In genomic region chr10:6143128-6143527, GRCh38 we compare ENCODE assay signal across 14 cellular contexts. TPM values are rescaled to one million over a fixed set of nuclear protein-coding genes. Genes with fewer than 3 reads are reported as not detected.
A peak's percentile ranks its signal among the peaks of the same experiment; 100 is the strongest.
DNase-seq lines count a peak whose midpoint lies in the region; ATAC-seq and TF ChIP-seq lines count a peak whose summit lies in the region.
"Had no signal": no experiment of that assay in that cellular context is flagged by ENCODE, and none has a peak within 500 bp of the region (broad histone marks: within the 10 kb centered on the region; RNA-seq: fewer than 3 reads in every experiment).

No MANE protein-coding gene starts in this region.

- peaks cover 4% of the 10 kb centered on the region for H3K27me3 Mint-ChIP-seq in activated naive CD4-positive, alpha-beta T cell treated with anti-CD3 and anti-CD28 coated beads for 36 hours (ENCODE audit: low read depth)
- H3K27me3 Mint-ChIP-seq in T-cell (no peaks in the 10 kb centered on the region), endodermal cell (ENCODE audit: insufficient read depth) (peaks cover 30% of the 10 kb centered on the region)

- H2AFZ ChIP-seq in OCI-LY7 (ENCODE audit: low read length): no peak overlapping the region
- H2AFZ ChIP-seq: GM23338 had no signal

- 87 to 91% methylated on average over 7 to 12 of the region's 12 CpGs for WGBS in endodermal cell (ENCODE audit: insufficient coverage in 1 of 2, insufficient read length in 1 of 2), 2 experiments

- H3K36me3 Mint-ChIP-seq in activated naive CD4-positive, alpha-beta T cell treated with anti-CD3 and anti-CD28 coated beads for 36 hours (ENCODE audit: low read depth): peaks cover 10% of the 10 kb centered on the region
- H3K36me3 Mint-ChIP-seq in T-cell (no peaks in the 10 kb centered on the region), endodermal cell (ENCODE audit: low read depth) (no peaks in the 10 kb centered on the region)
- peaks cover 27% of the 10 kb centered on the region for H3K36me3 Mint-ChIP-seq in stimulated activated effector memory CD8-positive, alpha-beta T cell treated with anti-CD3 and anti-CD28 coated beads, Interleukin-12 subunit alpha, Interleukin-12 subunit beta, amount 100 ng/mL, for 72 hours

- POLR2A ChIA-PET in T-cell (lab: Charles Lee) (no interaction called here), OCI-LY7 (lab: Charles Lee) (interaction anchor here (0.6 kb wide), 1 partner anchor 19 kb away, joined by 3 read pairs; no protein-coding TSS in a partner anchor)

- ATAC-seq in T-cell (replicated peaks in 1 of 4) (no peak), left lobe of liver (no peak)
- ATAC-seq in stimulated activated effector memory CD8-positive, alpha-beta T cell treated with anti-CD3 and anti-CD28 coated beads, Interleukin-12 subunit alpha, Interleukin-12 subunit beta, amount 100 ng/mL, for 72 hours: no peak
- ATAC-seq: foreskin keratinocyte, GM23338 had no signal

- H3K4me1 Mint-ChIP-seq in activated naive CD4-positive, alpha-beta T cell treated with anti-CD3 and anti-CD28 coated beads for 36 hours (ENCODE audit: low read depth): peaks cover 72% of the 10 kb centered on the region
- H3K4me1 Mint-ChIP-seq in T-cell (peaks cover 50 to 70% (median 58%) of the 10 kb centered on the region in 3 donors), endodermal cell (peaks cover 16% of the 10 kb centered on the region)
- peaks cover 88% of the 10 kb centered on the region for H3K4me1 Mint-ChIP-seq in stimulated activated effector memory CD8-positive, alpha-beta T cell treated with anti-CD3 and anti-CD28 coated beads, Interleukin-12 subunit alpha, Interleukin-12 subunit beta, amount 100 ng/mL, for 72 hours

- H3K27ac Mint-ChIP-seq in activated naive CD4-positive, alpha-beta T cell treated with anti-CD3 and anti-CD28 coated beads for 36 hours: peak overlapping the region; percentile 83
- H3K27ac Mint-ChIP-seq in T-cell (no peak overlapping the region), endodermal cell (no peak overlapping the region)
- H3K27ac Mint-ChIP-seq in stimulated activated effector memory CD8-positive, alpha-beta T cell treated with anti-CD3 and anti-CD28 coated beads, Interleukin-12 subunit alpha, Interleukin-12 subunit beta, amount 100 ng/mL, for 72 hours: no peak overlapping the region
- H3K27ac Mint-ChIP-seq: GM23338 had no signal

- H3K4me1 ChIP-seq in OCI-LY7 (ENCODE audit: insufficient read depth, low read length, poor library complexity, severe bottlenecking) (peaks cover 28% of the 10 kb centered on the region), endodermal cell (ENCODE audit: control insufficient read depth, insufficient read depth, low read length) (peaks cover 15% of the 10 kb centered on the region)
- H3K4me1 ChIP-seq: foreskin keratinocyte had no signal

- no peak overlapping the region for H3K9ac ChIP-seq in endodermal cell (ENCODE audit: extremely low read depth, low read length, poor library complexity, severe bottlenecking)

- intact Hi-C loops in activated naive CD4-positive, alpha-beta T cell treated with anti-CD3 and anti-CD28 coated beads for 36 hours (cut with micrococcal nuclease): loop anchor here (5.0 kb wide), 2 partner anchors 166 to 354 kb away; partner anchors contain the start of gene IL15RA
- intact Hi-C loops in OCI-LY7 (cut with micrococcal nuclease; ENCODE audit: unreplicated experiment): loop anchor here (5.0 kb wide), 1 partner anchor 59 kb away; the partner anchor contains the start of gene PFKFB3

- no peak for TF ChIP-seq CTCF in OCI-LY7 (conservative IDR thresholded peaks at IDR 0.05; ENCODE audit: low read length)
- no peak for TF ChIP-seq CTCF in endodermal cell (conservative IDR thresholded peaks at IDR 0.05)

- BruUV-seq in OCI-LY7 (replicated peaks; lab: Mats Ljungman, UMichigan): no TSS peak

- H3K36me3 ChIP-seq in OCI-LY7 (ENCODE audit: insufficient read depth, low read length) (no peaks in the 10 kb centered on the region), endodermal cell (ENCODE audit: control insufficient read depth, insufficient read depth, low read length) (no peaks in the 10 kb centered on the region)

- no peak for DNase-seq in activated naive CD4-positive, alpha-beta T cell treated with anti-CD3 and anti-CD28 coated beads for 36 hours
- DNase-seq in activated naive CD4-positive, alpha-beta T cell treated with anti-CD3 and anti-CD28 coated beads, Interleukin-2, amount 50 U/mL, for 16 hours: no peak
- DNase-seq in T-cell: no peak
- peak; percentile 65 for DNase-seq in left lobe of liver (ENCODE audit: low spot score)
- no peak for DNase-seq in stimulated activated effector memory CD8-positive, alpha-beta T cell treated with anti-CD3 and anti-CD28 coated beads, Interleukin-12 subunit alpha, Interleukin-12 subunit beta, amount 100 ng/mL, for 72 hours (ENCODE audit: low spot score in 2 of 2)
- no peak for DNase-seq in OCI-LY7 (ENCODE audit: low spot score)
- no peak for DNase-seq in stimulated activated CD4-positive, alpha-beta T cell treated with anti-CD3 and anti-CD28 coated beads, Interleukin-4, amount 100 ng/mL, for 24 hours
- no peak for DNase-seq in endodermal cell
- DNase-seq: aorta, foreskin keratinocyte, left ventricle myocardium inferior, NCI-H1436 treated with DMSO at 0.1 percent for 48 hours, NCI-H345 had no signal

- H3K9me2 ChIP-seq in OCI-LY7 (ENCODE audit: insufficient read depth, low read length): no peaks in the 10 kb centered on the region

- no peak overlapping the region for H3K4me3 Mint-ChIP-seq in activated naive CD4-positive, alpha-beta T cell treated with anti-CD3 and anti-CD28 coated beads for 36 hours
- peak overlapping the region; percentile 47 to 89 (median 82) for H3K4me3 Mint-ChIP-seq in T-cell
- peak overlapping the region; percentile 89 for H3K4me3 Mint-ChIP-seq in stimulated activated effector memory CD8-positive, alpha-beta T cell treated with anti-CD3 and anti-CD28 coated beads, Interleukin-12 subunit alpha, Interleukin-12 subunit beta, amount 100 ng/mL, for 72 hours
- H3K4me3 Mint-ChIP-seq in endodermal cell: no peak overlapping the region

- H4K20me1 ChIP-seq in OCI-LY7 (ENCODE audit: insufficient read depth, low read length): no peaks in the 10 kb centered on the region

- H3K27me3 ChIP-seq in endodermal cell (ENCODE audit: control insufficient read depth, insufficient read depth, low read length, poor library complexity, severe bottlenecking): no peaks in the 10 kb centered on the region
- H3K27me3 ChIP-seq: foreskin keratinocyte had no signal

- CTCF ChIA-PET in activated naive CD4-positive, alpha-beta T cell treated with anti-CD3 and anti-CD28 coated beads for 36 hours (lab: Charles Lee): interaction anchor here (0.7 kb wide), 1 partner anchor 159 kb away, joined by 3 read pairs; no protein-coding TSS in a partner anchor
- CTCF ChIA-PET in T-cell (lab: Charles Lee): interaction anchor here (0.6 to 0.7 kb wide), 4 partner anchors 10 to 205 kb away, joined by 3 to 7 read pairs (median 4); no protein-coding TSS in a partner anchor
- CTCF ChIA-PET in OCI-LY7 (lab: Charles Lee; ENCODE audit: unreplicated experiment): no interaction called here

- H3K27ac ChIP-seq in OCI-LY7 (ENCODE audit: low read depth, low read length, poor library complexity, severe bottlenecking): no peak overlapping the region
- H3K27ac ChIP-seq in endodermal cell (ENCODE audit: low read depth, low read length): no peak overlapping the region
- H3K27ac ChIP-seq: foreskin keratinocyte, left ventricle myocardium inferior had no signal

- H3K9me3 Mint-ChIP-seq in activated naive CD4-positive, alpha-beta T cell treated with anti-CD3 and anti-CD28 coated beads for 36 hours: no peaks in the 10 kb centered on the region
- H3K9me3 Mint-ChIP-seq in T-cell (no peaks in the 10 kb centered on the region), endodermal cell (no peaks in the 10 kb centered on the region)
- no peaks in the 10 kb centered on the region for H3K9me3 Mint-ChIP-seq in stimulated activated effector memory CD8-positive, alpha-beta T cell treated with anti-CD3 and anti-CD28 coated beads, Interleukin-12 subunit alpha, Interleukin-12 subunit beta, amount 100 ng/mL, for 72 hours

- no peak overlapping the region for H3K4me3 ChIP-seq in OCI-LY7 (ENCODE audit: low read depth, low read length, poor library complexity, severe bottlenecking)
- H3K4me3 ChIP-seq in endodermal cell (ENCODE audit: low read length): no peak overlapping the region
- H3K4me3 ChIP-seq: GM23338, left ventricle myocardium inferior had no signal

- H3K9me3 ChIP-seq in OCI-LY7 (ENCODE audit: low read length) (no peaks in the 10 kb centered on the region), endodermal cell (ENCODE audit: control insufficient read depth, low read length) (no peaks in the 10 kb centered on the region)
- H3K9me3 ChIP-seq: left ventricle myocardium inferior had no signal

- no peaks in the 10 kb centered on the region for H3K79me2 ChIP-seq in OCI-LY7 (ENCODE audit: insufficient read depth, low read depth, low read length)

- no peak overlapping the region for H3K4me2 ChIP-seq in OCI-LY7 (ENCODE audit: low read length)
- H3K4me2 ChIP-seq: GM23338 had no signal

RNA-seq across cellular contexts. Expression of gene RBM17, which starts 54.3 kb away (rescaled TPM):
- total RNA-seq in activated naive CD4-positive, alpha-beta T cell treated with anti-CD3 and anti-CD28 coated beads for 36 hours: 100 to 1,000 TPM; 157 to 162 TPM
- 100 to 1,000 TPM; 119 to 148 (median 127) TPM for total RNA-seq in T-cell
- 24.3 TPM for total RNA-seq in left lobe of liver
- total RNA-seq in OCI-LY7 (2014; rRNA removed; shearing (Covaris generic)): 103 and 152 TPM in 2 replicates
- total RNA-seq in OCI-LY7 (2022): 248 and 266 TPM in 2 replicates
- 100 to 1,000 TPM; 123 to 139 TPM for total RNA-seq in endodermal cell
- polyA plus RNA-seq in endodermal cell (2013, experiment 1 of 2): 93.5 TPM
- polyA plus RNA-seq in endodermal cell (2013, experiment 2 of 2): 77.6 TPM

RNA-seq across cellular contexts. Expression of gene PFKFB3, which starts 59.6 kb away (rescaled TPM):
- total RNA-seq in activated naive CD4-positive, alpha-beta T cell treated with anti-CD3 and anti-CD28 coated beads for 36 hours: 10 to 100 TPM; 87.7 to 88.5 TPM
- total RNA-seq in T-cell (10 to 100 TPM; 48.7 to 99.2 (median 93.9) TPM), left lobe of liver (39.2 TPM), OCI-LY7 (2022) (36.7 and 50.7 TPM in 2 replicates), endodermal cell (10 to 100 TPM; 31.2 to 34.5 TPM)
- 29.0 and 33.7 TPM in 2 replicates for total RNA-seq in OCI-LY7 (2014; rRNA removed; shearing (Covaris generic))
- 32.6 TPM for polyA plus RNA-seq in endodermal cell (2013, experiment 1 of 2)
- 31.8 TPM for polyA plus RNA-seq in endodermal cell (2013, experiment 2 of 2)

Comparison
In these comparisons a context has a peak if more than half of its experiments do, and no peak if none do; other contexts are left out.
1. H3K4me3 Mint-ChIP-seq: peak in T-cell (3 of 3) and stimulated activated effector memory CD8-positive, alpha-beta T cell treated with anti-CD3 and anti-CD28 coated beads, Interleukin-12 subunit alpha, Interleukin-12 subunit beta, amount 100 ng/mL, for 72 hours (single experiment); none in activated naive CD4-positive, alpha-beta T cell treated with anti-CD3 and anti-CD28 coated beads for 36 hours (single experiment) and endodermal cell (single experiment).